ENCODE assay signal across 10 cellular contexts in genomic region chr5:109053995-109054417, GRCh38.
A peak's percentile ranks its signal among the peaks of the same experiment; 100 is the strongest.
DNase-seq lines count a peak whose midpoint lies in the region; ATAC-seq and TF ChIP-seq lines count a peak whose summit lies in the region.
"Had no signal": no experiment of that assay in that cellular context is flagged by ENCODE, and none has a peak within 500 bp of the region (broad histone marks: within the 10 kb centered on the region; RNA-seq: fewer than 3 reads in every experiment).

No MANE protein-coding gene starts in this region.

- no peak overlapping the region for H3K27ac Mint-ChIP-seq in mesothelial cell of epicardium
- H3K27ac Mint-ChIP-seq: activated naive CD8-positive, alpha-beta T cell had no signal

- in situ Hi-C loops in GM13976 (cut with MboI; ENCODE audit: low sequenced_read_pairs, unreplicated experiment) = no loop called here

- TF ChIP-seq CTCF in GM13976 (IDR thresholded peaks at IDR 0.05; ENCODE audit: borderline replicate concordance, control extremely low read depth, extremely low read depth, insufficient read depth, missing control alignments) (no peak), fibroblast of villous mesenchyme (IDR thresholded peaks at IDR 0.05; ENCODE audit: insufficient read depth, low read depth, low read length) (no peak), mesothelial cell of epicardium (IDR thresholded peaks at IDR 0.05; ENCODE audit: unreplicated experiment) (no peak)

- no peaks in the 10 kb centered on the region for H3K4me1 Mint-ChIP-seq in mesothelial cell of epicardium

- ATAC-seq in GM21529 (IDR thresholded peaks at IDR 0.05; ENCODE audit: unreplicated experiment) = peak; percentile 76
- ATAC-seq in HG03521 (IDR thresholded peaks at IDR 0.05; ENCODE audit: unreplicated experiment) = peak; percentile 45
- ATAC-seq in GM18502 (IDR thresholded peaks at IDR 0.05; ENCODE audit: poor library complexity, unreplicated experiment) = no peak

- H3K9me3 Mint-ChIP-seq in mesothelial cell of epicardium = peaks cover 20% of the 10 kb centered on the region

- DNase-seq in GM13976 (ENCODE audit: low spot score) (peak; percentile 18), fibroblast of villous mesenchyme (ENCODE audit: low read depth) (peak; percentile 65), 8988T (no peak), dermis blood vessel endothelial cell (no peak), mesothelial cell of epicardium (ENCODE audit: low spot score in 2 of 2, unreplicated experiment in 2 of 2) (no peak)

- no peak overlapping the region for H3K4me3 ChIP-seq in fibroblast of villous mesenchyme (ENCODE audit: low read depth, low read length)
- H3K4me3 ChIP-seq: SK-N-MC had no signal

- H3K27me3 Mint-ChIP-seq in mesothelial cell of epicardium (ENCODE audit: low read depth) = no peaks in the 10 kb centered on the region
- H3K27me3 Mint-ChIP-seq: activated naive CD8-positive, alpha-beta T cell had no signal

- H3K4me3 Mint-ChIP-seq in mesothelial cell of epicardium = no peak overlapping the region
- H3K4me3 Mint-ChIP-seq: activated naive CD8-positive, alpha-beta T cell had no signal

- H3K36me3 Mint-ChIP-seq in mesothelial cell of epicardium = peaks cover 41% of the 10 kb centered on the region

Comparison
In these comparisons a context has a peak if more than half of its experiments do, and no peak if none do; other contexts are left out.
1. DNase-seq: peak in GM13976 (single experiment) and fibroblast of villous mesenchyme (single experiment); none in 8988T (single experiment), dermis blood vessel endothelial cell (single experiment) and mesothelial cell of epicardium (0 of 2).